Comparison of ENCODE assay signal across 2 cellular contexts in genomic region chr18:73318732-73319479, GRCh38.
TF ChIP-seq lines count a peak whose summit lies in the region.

No MANE protein-coding gene starts in this region.

TF ChIP-seq in liver, 16 proteins besides CTCF, POLR2A, EP300 and RAD21 (continued from another document):
- TF ChIP-seq, protein P1, sequence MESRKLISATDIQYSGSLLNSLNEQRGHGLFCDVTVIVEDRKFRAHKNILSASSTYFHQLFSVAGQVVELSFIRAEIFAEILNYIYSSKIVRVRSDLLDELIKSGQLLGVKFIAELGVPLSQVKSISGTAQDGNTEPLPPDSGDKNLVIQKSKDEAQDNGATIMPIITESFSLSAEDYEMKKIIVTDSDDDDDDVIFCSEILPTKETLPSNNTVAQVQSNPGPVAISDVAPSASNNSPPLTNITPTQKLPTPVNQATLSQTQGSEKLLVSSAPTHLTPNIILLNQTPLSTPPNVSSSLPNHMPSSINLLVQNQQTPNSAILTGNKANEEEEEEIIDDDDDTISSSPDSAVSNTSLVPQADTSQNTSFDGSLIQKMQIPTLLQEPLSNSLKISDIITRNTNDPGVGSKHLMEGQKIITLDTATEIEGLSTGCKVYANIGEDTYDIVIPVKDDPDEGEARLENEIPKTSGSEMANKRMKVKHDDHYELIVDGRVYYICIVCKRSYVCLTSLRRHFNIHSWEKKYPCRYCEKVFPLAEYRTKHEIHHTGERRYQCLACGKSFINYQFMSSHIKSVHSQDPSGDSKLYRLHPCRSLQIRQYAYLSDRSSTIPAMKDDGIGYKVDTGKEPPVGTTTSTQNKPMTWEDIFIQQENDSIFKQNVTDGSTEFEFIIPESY (IDR thresholded peaks at IDR 0.05), result no peak
- peak in 1 of 2 donors; percentile 19 for TF ChIP-seq HNF4A (conservative IDR thresholded peaks at IDR 0.05)
- TF ChIP-seq TAF1 (conservative IDR thresholded peaks at IDR 0.05), result no peak
- TF ChIP-seq, protein P2, sequence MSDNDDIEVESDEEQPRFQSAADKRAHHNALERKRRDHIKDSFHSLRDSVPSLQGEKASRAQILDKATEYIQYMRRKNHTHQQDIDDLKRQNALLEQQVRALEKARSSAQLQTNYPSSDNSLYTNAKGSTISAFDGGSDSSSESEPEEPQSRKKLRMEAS (IDR thresholded peaks at IDR 0.05), result no peak
- peak; percentile 33 for TF ChIP-seq FOXA2 (IDR thresholded peaks at IDR 0.05)
- no peak for TF ChIP-seq JUND (IDR thresholded peaks at IDR 0.05)
- TF ChIP-seq, protein P3, sequence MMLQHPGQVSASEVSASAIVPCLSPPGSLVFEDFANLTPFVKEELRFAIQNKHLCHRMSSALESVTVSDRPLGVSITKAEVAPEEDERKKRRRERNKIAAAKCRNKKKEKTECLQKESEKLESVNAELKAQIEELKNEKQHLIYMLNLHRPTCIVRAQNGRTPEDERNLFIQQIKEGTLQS (IDR thresholded peaks at IDR 0.05), result no peak
- TF ChIP-seq REST (IDR thresholded peaks at IDR 0.05), result no peak

TF ChIP-seq in HepG2, 621 proteins besides CTCF, POLR2A, EP300 and RAD21 (continued from another document):
- TF ChIP-seq MYC (CRISPR knock-in tag; IDR thresholded peaks at IDR 0.05; ENCODE audit: borderline replicate concordance) (no peak), NR2F6 (IDR thresholded peaks at IDR 0.05) (no peak), NR2F6 (CRISPR knock-in tag; IDR thresholded peaks at IDR 0.05) (no peak), LBX2 (CRISPR knock-in tag; IDR thresholded peaks at IDR 0.05; ENCODE audit: borderline replicate concordance) (no peak), NFIC (IDR thresholded peaks at IDR 0.05; ENCODE audit: low read length) (no peak)
- TF ChIP-seq, protein P4, sequence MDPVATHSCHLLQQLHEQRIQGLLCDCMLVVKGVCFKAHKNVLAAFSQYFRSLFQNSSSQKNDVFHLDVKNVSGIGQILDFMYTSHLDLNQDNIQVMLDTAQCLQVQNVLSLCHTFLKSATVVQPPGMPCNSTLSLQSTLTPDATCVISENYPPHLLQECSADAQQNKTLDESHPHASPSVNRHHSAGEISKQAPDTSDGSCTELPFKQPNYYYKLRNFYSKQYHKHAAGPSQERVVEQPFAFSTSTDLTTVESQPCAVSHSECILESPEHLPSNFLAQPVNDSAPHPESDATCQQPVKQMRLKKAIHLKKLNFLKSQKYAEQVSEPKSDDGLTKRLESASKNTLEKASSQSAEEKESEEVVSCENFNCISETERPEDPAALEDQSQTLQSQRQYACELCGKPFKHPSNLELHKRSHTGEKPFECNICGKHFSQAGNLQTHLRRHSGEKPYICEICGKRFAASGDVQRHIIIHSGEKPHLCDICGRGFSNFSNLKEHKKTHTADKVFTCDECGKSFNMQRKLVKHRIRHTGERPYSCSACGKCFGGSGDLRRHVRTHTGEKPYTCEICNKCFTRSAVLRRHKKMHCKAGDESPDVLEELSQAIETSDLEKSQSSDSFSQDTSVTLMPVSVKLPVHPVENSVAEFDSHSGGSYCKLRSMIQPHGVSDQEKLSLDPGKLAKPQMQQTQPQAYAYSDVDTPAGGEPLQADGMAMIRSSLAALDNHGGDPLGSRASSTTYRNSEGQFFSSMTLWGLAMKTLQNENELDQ (CRISPR knock-in tag; IDR thresholded peaks at IDR 0.05; ENCODE audit: borderline replicate concordance), result no peak
- TF ChIP-seq, protein P5, sequence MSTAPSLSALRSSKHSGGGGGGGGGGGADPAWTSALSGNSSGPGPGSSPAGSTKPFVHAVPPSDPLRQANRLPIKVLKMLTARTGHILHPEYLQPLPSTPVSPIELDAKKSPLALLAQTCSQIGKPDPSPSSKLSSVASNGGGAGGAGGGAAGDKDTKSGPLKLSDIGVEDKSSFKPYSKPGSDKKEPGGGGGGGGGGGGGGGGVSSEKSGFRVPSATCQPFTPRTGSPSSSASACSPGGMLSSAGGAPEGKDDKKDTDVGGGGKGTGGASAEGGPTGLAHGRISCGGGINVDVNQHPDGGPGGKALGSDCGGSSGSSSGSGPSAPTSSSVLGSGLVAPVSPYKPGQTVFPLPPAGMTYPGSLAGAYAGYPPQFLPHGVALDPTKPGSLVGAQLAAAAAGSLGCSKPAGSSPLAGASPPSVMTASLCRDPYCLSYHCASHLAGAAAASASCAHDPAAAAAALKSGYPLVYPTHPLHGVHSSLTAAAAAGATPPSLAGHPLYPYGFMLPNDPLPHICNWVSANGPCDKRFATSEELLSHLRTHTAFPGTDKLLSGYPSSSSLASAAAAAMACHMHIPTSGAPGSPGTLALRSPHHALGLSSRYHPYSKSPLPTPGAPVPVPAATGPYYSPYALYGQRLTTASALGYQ (CRISPR knock-in tag; IDR thresholded peaks at IDR 0.05), result no peak
TF ChIP-seq in HepG2: peak in this region for 0.
